Comparison of ENCODE assay signal across 24 cellular contexts in genomic region chr17:68390888-68391545, GRCh38.
DNase-seq lines count a peak whose midpoint lies in the region; ATAC-seq and TF ChIP-seq lines count a peak whose summit lies in the region.
"Had no signal": no experiment of that assay in that cellular context is flagged by ENCODE, and none has a peak within 500 bp of the region (broad histone marks: within the 10 kb centered on the region; RNA-seq: fewer than 3 reads in every experiment).

No MANE protein-coding gene starts in this region.

- intact Hi-C loops in right lobe of liver (cut with DNase I), result loop anchor here (5.0 to 10.0 kb wide), 2 partner anchors 126 to 129 kb away; no protein-coding TSS in a partner anchor

- POLR2A ChIA-PET in RWPE1 (lab: Yijun Ruan, JAX; ENCODE audit: low non-redundant PET), result no interaction called here

- H3K4me3 ChIP-seq in MG63 (no peak overlapping the region), right lobe of liver (no peak overlapping the region)
- H3K4me3 ChIP-seq: K562, ovary had no signal

- CTCF ChIA-PET in RWPE1 (lab: Yijun Ruan, JAX), result interaction anchor here (0.6 to 0.7 kb wide), 2 partner anchors 381 to 603 kb away, joined by 3 to 6 read pairs; no protein-coding TSS in a partner anchor

- H3K4me1 ChIP-seq in right lobe of liver, result peaks cover 0 to 35% (median 17%) of the 10 kb centered on the region in 4 donors
- H3K4me1 ChIP-seq: esophagus squamous epithelium had no signal

- peak; percentile 36 for DNase-seq in MG63
- peak; percentile 34 for DNase-seq in ecto neural progenitor cell (ENCODE audit: low spot score)
- peak in 1 of 3 donors; percentile 45 for DNase-seq in right lobe of liver
- DNase-seq in ureter (ENCODE audit: low spot score), result peak; percentile 37
- no peak for DNase-seq in stimulated activated effector memory CD8-positive, alpha-beta T cell treated with anti-CD3 and anti-CD28 coated beads, Interleukin-12 subunit alpha, Interleukin-12 subunit beta, amount 100 ng/mL, for 72 hours (ENCODE audit: low spot score in 2 of 2)
- DNase-seq in RWPE1 (ENCODE audit: low spot score), result no peak
- DNase-seq: activated B cell treated with CpG ODN at 0.5 μM for 24 hours; activated CD4-positive, alpha-beta T cell treated with anti-CD3 and anti-CD28 coated beads, Interleukin-2, amount 50 U/mL, for 48 hours; activated T-cell treated with anti-CD3 and anti-CD28 coated beads, Interleukin-2, amount 50 U/mL, for 1 hour; amygdala; DMS53; effector CD4-positive, alpha-beta T cell; esophagus squamous epithelium; HCEC 1CT; left cardiac atrium; naive thymus-derived CD8-positive, alpha-beta T cell; NCI-H146; NCI-H526; T-helper 9 cell had no signal

- no peak for TF ChIP-seq POLR2A in right lobe of liver (IDR thresholded peaks at IDR 0.05)

- H3K27ac Mint-ChIP-seq in stimulated activated effector memory CD8-positive, alpha-beta T cell treated with anti-CD3 and anti-CD28 coated beads, Interleukin-12 subunit alpha, Interleukin-12 subunit beta, amount 100 ng/mL, for 72 hours, result no peak overlapping the region
- H3K27ac Mint-ChIP-seq: activated B cell treated with CpG ODN at 0.5 μM for 24 hours, B cell, mesothelial cell of epicardium had no signal

- H3K9me3 Mint-ChIP-seq in stimulated activated effector memory CD8-positive, alpha-beta T cell treated with anti-CD3 and anti-CD28 coated beads, Interleukin-12 subunit alpha, Interleukin-12 subunit beta, amount 100 ng/mL, for 72 hours, result peaks cover 4% of the 10 kb centered on the region

- H3K4me3 Mint-ChIP-seq in stimulated activated effector memory CD8-positive, alpha-beta T cell treated with anti-CD3 and anti-CD28 coated beads, Interleukin-12 subunit alpha, Interleukin-12 subunit beta, amount 100 ng/mL, for 72 hours, result no peak overlapping the region
- H3K4me3 Mint-ChIP-seq: activated B cell treated with CpG ODN at 0.5 μM for 24 hours; B cell; mesothelial cell of epicardium; naive thymus-derived CD8-positive, alpha-beta T cell had no signal

- WGBS in right lobe of liver (ENCODE audit: insufficient coverage, low coverage, low lambda C conversion rate, missing lambda C conversion rate), result 83% methylated on average over 8 of the region's 11 CpGs

- H3K27ac ChIP-seq in right lobe of liver (peak overlapping the region; percentile 38 to 74 (median 66)), RWPE1 (no peak overlapping the region)
- H3K27ac ChIP-seq: ovary had no signal

- no peak for TF ChIP-seq CTCF in right lobe of liver (IDR thresholded peaks at IDR 0.05)
- TF ChIP-seq CTCF in RWPE1 (conservative IDR thresholded peaks at IDR 0.05; ENCODE audit: low read depth), result no peak

- H3K4me1 Mint-ChIP-seq in stimulated activated effector memory CD8-positive, alpha-beta T cell treated with anti-CD3 and anti-CD28 coated beads, Interleukin-12 subunit alpha, Interleukin-12 subunit beta, amount 100 ng/mL, for 72 hours, result no peaks in the 10 kb centered on the region
- H3K4me1 Mint-ChIP-seq: activated B cell treated with CpG ODN at 0.5 μM for 24 hours; B cell; naive thymus-derived CD8-positive, alpha-beta T cell had no signal

- peaks cover 5% of the 10 kb centered on the region for H3K36me3 Mint-ChIP-seq in stimulated activated effector memory CD8-positive, alpha-beta T cell treated with anti-CD3 and anti-CD28 coated beads, Interleukin-12 subunit alpha, Interleukin-12 subunit beta, amount 100 ng/mL, for 72 hours

- H3K9me3 ChIP-seq in MG63 (no peaks in the 10 kb centered on the region), right lobe of liver (no peaks in the 10 kb centered on the region)
- H3K9me3 ChIP-seq: ovary had no signal

- H3K36me3 ChIP-seq in MG63, result no peaks in the 10 kb centered on the region
- H3K36me3 ChIP-seq in right lobe of liver, result no peaks in the 10 kb centered on the region
- H3K36me3 ChIP-seq: esophagus squamous epithelium, ovary had no signal

- ATAC-seq in right lobe of liver, result no peak
- no peak for ATAC-seq in stimulated activated effector memory CD8-positive, alpha-beta T cell treated with anti-CD3 and anti-CD28 coated beads, Interleukin-12 subunit alpha, Interleukin-12 subunit beta, amount 100 ng/mL, for 72 hours
- no peak for ATAC-seq in HG02759 (IDR thresholded peaks at IDR 0.05; ENCODE audit: unreplicated experiment)
- ATAC-seq: K562; naive thymus-derived CD8-positive, alpha-beta T cell had no signal

- H3K27me3 ChIP-seq in MG63, result no peaks in the 10 kb centered on the region
- no peaks in the 10 kb centered on the region for H3K27me3 ChIP-seq in right lobe of liver
- H3K27me3 ChIP-seq: esophagus squamous epithelium, ovary had no signal

Comparison
In these comparisons a context has a peak if more than half of its experiments do, and no peak if none do; other contexts are left out.
1. DNase-seq: peak in MG63 (single experiment), ecto neural progenitor cell (single experiment) and ureter (single experiment); none in stimulated activated effector memory CD8-positive, alpha-beta T cell treated with anti-CD3 and anti-CD28 coated beads, Interleukin-12 subunit alpha, Interleukin-12 subunit beta, amount 100 ng/mL, for 72 hours (0 of 2) and RWPE1 (single experiment).